8 cellular contexts compared by ENCODE assay signal in the genomic region with DNA sequence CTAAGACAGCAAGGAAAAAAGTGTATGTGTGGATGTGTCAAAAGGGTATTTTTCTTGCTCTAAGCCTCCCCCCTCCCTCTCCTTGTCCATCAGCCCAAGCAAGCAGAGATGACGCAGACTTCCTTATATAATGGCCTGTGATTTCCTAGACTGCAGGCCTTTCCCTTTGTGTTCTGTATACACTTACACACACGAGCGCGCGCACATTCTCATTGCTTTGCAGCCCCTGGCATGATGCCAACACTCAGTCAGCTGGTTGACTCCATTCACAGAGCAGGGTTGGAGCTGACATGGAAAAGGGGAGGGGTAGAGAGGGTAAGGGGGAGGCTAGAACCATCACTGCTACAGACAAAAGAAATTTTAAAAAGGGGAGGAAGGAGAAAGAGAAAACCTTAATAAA. TPM values are rescaled to one million over a fixed set of nuclear protein-coding genes. Genes with fewer than 3 reads are reported as not detected.
DNase-seq lines count a peak whose midpoint lies in the region; ATAC-seq and TF ChIP-seq lines count a peak whose summit lies in the region.

No MANE protein-coding gene starts in this region.

- no peak overlapping the region for H3K4me2 ChIP-seq in H9 (ENCODE audit: insufficient read depth, insufficient read length, low read length)

- no peak overlapping the region for H3K4ac ChIP-seq in H9 (ENCODE audit: low read depth, low read length)

- H4K5ac ChIP-seq in H9 (ENCODE audit: insufficient read length, low read depth, low read length), result no peak overlapping the region

- no peaks in the 10 kb centered on the region for H3K9me3 Mint-ChIP-seq in activated naive CD4-positive, alpha-beta T cell treated with anti-CD3 and anti-CD28 coated beads for 36 hours
- H3K9me3 Mint-ChIP-seq in H9, result no peaks in the 10 kb centered on the region

- H3K27me3 ChIP-seq in Panc1 (ENCODE audit: control insufficient read depth, insufficient read depth, low read length) (no peaks in the 10 kb centered on the region), H9 (ENCODE audit: insufficient read depth, low read length) (no peaks in the 10 kb centered on the region)

- no peak overlapping the region for H3K56ac ChIP-seq in H9 (ENCODE audit: insufficient read length, low read depth, low read length)

- no peak overlapping the region for H3K14ac ChIP-seq in H9 (ENCODE audit: insufficient read depth, low read length)

- H3K9me3 ChIP-seq in Panc1 (ENCODE audit: control insufficient read depth, insufficient read depth, low read depth, low read length), result no peaks in the 10 kb centered on the region
- no peaks in the 10 kb centered on the region for H3K9me3 ChIP-seq in H9 (ENCODE audit: control insufficient read depth, low read depth, low read length)

- H3K23me2 ChIP-seq in H9 (ENCODE audit: insufficient read length, low read depth, low read length, poor library complexity, severe bottlenecking), result no peaks in the 10 kb centered on the region

- peaks cover 3% of the 10 kb centered on the region for H3K79me1 ChIP-seq in H9 (ENCODE audit: insufficient read depth, low read depth, low read length, poor library complexity, severe bottlenecking)

- no peak overlapping the region for H2BK120ac ChIP-seq in H9 (ENCODE audit: low read depth, low read length, poor library complexity, severe bottlenecking)

- no peak overlapping the region for H2BK20ac ChIP-seq in H9 (ENCODE audit: low read depth, low read length, poor library complexity, severe bottlenecking)

- H3K36me3 Mint-ChIP-seq in activated naive CD4-positive, alpha-beta T cell treated with anti-CD3 and anti-CD28 coated beads for 36 hours (ENCODE audit: low read depth), result peaks cover 2% of the 10 kb centered on the region
- peaks cover 1 to 4% (median 2%) of the 10 kb centered on the region in 3 experiments; a peak in 3 of 7 replicates for H3K36me3 Mint-ChIP-seq in H9 (ENCODE audit: insufficient read depth in 1 of 3, low read depth in 3 of 3)

- H3K9ac ChIP-seq in H9 (ENCODE audit: extremely low read depth, insufficient read length, low read length), result no peak overlapping the region

- H3K4me3 Mint-ChIP-seq in activated naive CD4-positive, alpha-beta T cell treated with anti-CD3 and anti-CD28 coated beads for 36 hours, result no peak overlapping the region
- no peak overlapping the region for H3K4me3 Mint-ChIP-seq in H9

- H3K36me3 ChIP-seq in Panc1 (ENCODE audit: control insufficient read depth, insufficient read depth, low read length), result no peaks in the 10 kb centered on the region

- no peak overlapping the region for H2AFZ ChIP-seq in H9 (ENCODE audit: low read length)

- intact Hi-C loops in activated naive CD4-positive, alpha-beta T cell treated with anti-CD3 and anti-CD28 coated beads for 36 hours (cut with micrococcal nuclease), result no loop called here
- intact Hi-C loops in Panc1 (cut with micrococcal nuclease; ENCODE audit: unreplicated experiment) (no loop called here), left colon (cut with DNase I, micrococcal nuclease) (no loop called here)

- DNase-seq in activated naive CD4-positive, alpha-beta T cell treated with anti-CD3 and anti-CD28 coated beads for 36 hours, result peak; percentile 67
- DNase-seq in activated naive CD4-positive, alpha-beta T cell treated with Interleukin-2 at 50 U/mL for 16 hours, result no peak
- DNase-seq in Panc1 (ENCODE audit: low read depth, low spot score) (no peak), cardiac fibroblast (ENCODE audit: low read depth in 2 of 2) (peak; percentile 95), left colon (peak; percentile 90), H9 (no peak), AML-193 (lab: John Stamatoyannopoulos, UW) (no peak)
- peak; percentile 2 to 9 for DNase-seq in stimulated activated CD4-positive, alpha-beta T cell treated with anti-CD3 and anti-CD28 coated beads, Interleukin-1b, Interleukin-23, amount 100 ng/mL, for 4 hours (ENCODE audit: low read depth in 2 of 2)

- WGBS in H9 (ENCODE audit: extremely low coverage, insufficient read length, low lambda C conversion rate), result no CpG with 5 or more reads among the region's 5 CpGs

- H3K4me3 ChIP-seq in Panc1 (ENCODE audit: low read depth in 2 of 2, low read length in 2 of 2) (no peak overlapping the region; a peak in 1 of 4 replicates), cardiac fibroblast (replicated peaks in 1 of 2; ENCODE audit: low read depth in 2 of 2, low read length in 2 of 2) (peak overlapping the region in 1 of 2 donors; percentile 24)

- H2AK5ac ChIP-seq in H9 (ENCODE audit: insufficient read length, low read length), result no peak overlapping the region

- H3K27me3 Mint-ChIP-seq in activated naive CD4-positive, alpha-beta T cell treated with anti-CD3 and anti-CD28 coated beads for 36 hours (ENCODE audit: low read depth), result no peaks in the 10 kb centered on the region
- H3K27me3 Mint-ChIP-seq in H9 (ENCODE audit: low read depth), result no peaks in the 10 kb centered on the region

- H3K4me1 ChIP-seq in Panc1 (ENCODE audit: control insufficient read depth, insufficient read depth, low read length) (peaks cover 23% of the 10 kb centered on the region), H9 (ENCODE audit: insufficient read depth, low read length) (no peaks in the 10 kb centered on the region)

- no peak overlapping the region for H3K27ac ChIP-seq in Panc1 (ENCODE audit: low read length)
- H3K27ac ChIP-seq in H9 (ENCODE audit: insufficient read length, low read depth, low read length), result no peak overlapping the region

- H4K20me1 ChIP-seq in H9 (ENCODE audit: control insufficient read depth, insufficient read depth, insufficient read length), result no peaks in the 10 kb centered on the region

- H2BK5ac ChIP-seq in H9 (ENCODE audit: insufficient read length, low read length), result no peak overlapping the region

- H3K27ac Mint-ChIP-seq in activated naive CD4-positive, alpha-beta T cell treated with anti-CD3 and anti-CD28 coated beads for 36 hours, result no peak overlapping the region
- H3K27ac Mint-ChIP-seq in H9, result no peak overlapping the region

- peaks cover 26% of the 10 kb centered on the region for H3K4me1 Mint-ChIP-seq in activated naive CD4-positive, alpha-beta T cell treated with anti-CD3 and anti-CD28 coated beads for 36 hours (ENCODE audit: low read depth)
- peaks cover 0 to 3% of the 10 kb centered on the region in 2 experiments; a peak in 3 of 4 replicates for H3K4me1 Mint-ChIP-seq in H9

- in situ Hi-C loops in Panc1 (cut with HindIII; ENCODE audit: low pct_unique_long_range_greater_than_20kb, low sequenced_read_pairs), result no loop called here

- no peak overlapping the region for H3K23ac ChIP-seq in H9 (ENCODE audit: insufficient read length, low read depth, low read length)

- no peak for TF ChIP-seq CTCF in Panc1 (IDR thresholded peaks at IDR 0.05)
- TF ChIP-seq CTCF in cardiac fibroblast (IDR thresholded peaks at IDR 0.05; ENCODE audit: low read depth, low read length), result no peak
- no peak for TF ChIP-seq CTCF in H9 (conservative IDR thresholded peaks at IDR 0.05)

- H4K8ac ChIP-seq in H9 (replicated peaks; ENCODE audit: insufficient read length, low read depth, low read length), result no peak overlapping the region

- no peak overlapping the region for H2BK12ac ChIP-seq in H9 (ENCODE audit: insufficient read length, low read depth, low read length)

- H2BK15ac ChIP-seq in H9 (ENCODE audit: low read depth, low read length), result no peak overlapping the region

- CTCF ChIA-PET in activated naive CD4-positive, alpha-beta T cell treated with anti-CD3 and anti-CD28 coated beads for 36 hours (lab: Charles Lee), result interaction anchor here (0.8 to 1.2 kb wide), 3 partner anchors 9 to 50 kb away, joined by 3 read pairs; no protein-coding TSS in a partner anchor
- CTCF ChIA-PET in Panc1 (lab: Charles Lee), result no interaction called here

- POLR2A ChIA-PET in Panc1 (lab: Charles Lee), result interaction anchor here (0.6 kb wide), 1 partner anchor 118 kb away, joined by 8 read pairs; no protein-coding TSS in a partner anchor

- peaks cover 6% of the 10 kb centered on the region; the same call in 1 of the 2 replicates for H3K79me2 ChIP-seq in H9 (ENCODE audit: insufficient read depth, low read length)

- H3T11ph ChIP-seq in H9 (ENCODE audit: low read length), result no peak overlapping the region

- no peak overlapping the region for H3K18ac ChIP-seq in H9 (ENCODE audit: insufficient read length, low read depth, low read length)

- ATAC-seq in Panc1, result peak; percentile 62
- ATAC-seq in left colon, result peak; percentile 96

- H4K91ac ChIP-seq in H9 (ENCODE audit: insufficient read length, low read depth, low read length), result no peak overlapping the region

- no TSS peak for BruUV-seq in Panc1 (replicated peaks; lab: Mats Ljungman, UMichigan)

RNA-seq across cellular contexts. Expression of gene GATAD2B, which starts 41.8 kb away (rescaled TPM):
- total RNA-seq in activated naive CD4-positive, alpha-beta T cell treated with anti-CD3 and anti-CD28 coated beads for 36 hours, result 10 to 100 TPM; 69.0 to 70.2 TPM
- total RNA-seq in Panc1 (2021; ENCODE audit: unreplicated experiment) (47.2 TPM), left colon (10 to 100 TPM; 33.9 to 34.9 TPM), H9 (2021) (37.0 and 44.1 TPM in 2 replicates)
- polyA plus RNA-seq in Panc1 (2012; ENCODE audit: insufficient read length), result 10.9 TPM

Comparison
In these comparisons a context has a peak if more than half of its experiments do, and no peak if none do; other contexts are left out.
1. DNase-seq: peak in activated naive CD4-positive, alpha-beta T cell treated with anti-CD3 and anti-CD28 coated beads for 36 hours (single experiment), cardiac fibroblast (2 of 2), left colon (2 of 2) and stimulated activated CD4-positive, alpha-beta T cell treated with anti-CD3 and anti-CD28 coated beads, Interleukin-1b, Interleukin-23, amount 100 ng/mL, for 4 hours (2 of 2); none in activated naive CD4-positive, alpha-beta T cell treated with Interleukin-2 at 50 U/mL for 16 hours (single experiment), Panc1 (single experiment), H9 (single experiment) and AML-193 (0 of 2).